ENCODE assay signal across 9 cellular contexts in the genomic region with DNA sequence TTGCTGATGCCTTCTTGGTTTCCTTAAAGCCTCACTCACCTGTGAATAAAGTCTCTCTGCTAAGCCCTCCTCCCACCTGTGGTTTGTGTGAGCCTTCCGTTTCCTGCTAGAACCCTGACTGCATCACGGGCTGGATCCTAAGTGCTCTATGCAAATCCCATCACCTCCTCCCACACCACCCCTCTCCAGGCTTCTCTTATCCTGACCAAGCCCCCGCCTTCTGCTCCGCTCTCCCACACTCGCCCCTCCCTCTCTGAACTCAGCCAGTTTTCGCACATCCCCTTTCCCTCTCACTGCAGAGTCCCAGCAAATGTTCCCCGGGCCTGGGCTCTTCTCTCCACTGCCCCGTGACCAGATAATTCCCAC. TPM values are rescaled to one million over a fixed set of nuclear protein-coding genes. Genes with fewer than 3 reads are reported as not detected.
A peak's percentile ranks its signal among the peaks of the same experiment; 100 is the strongest.
DNase-seq lines count a peak whose midpoint lies in the region; ATAC-seq and TF ChIP-seq lines count a peak whose summit lies in the region.
"Had no signal": no experiment of that assay in that cellular context is flagged by ENCODE, and none has a peak within 500 bp of the region (broad histone marks: within the 10 kb centered on the region; RNA-seq: fewer than 3 reads in every experiment).

No MANE protein-coding gene starts in this region.

- no peaks in the 10 kb centered on the region for H3K9me3 ChIP-seq in CD4-positive, alpha-beta memory T cell (ENCODE audit: control insufficient read depth in 1 of 2, low read length in 2 of 2)
- no peaks in the 10 kb centered on the region for H3K9me3 ChIP-seq in lower lobe of right lung

- H3K27ac ChIP-seq in CD4-positive, alpha-beta memory T cell (ENCODE audit: low read depth, low read length) = no peak overlapping the region
- H3K27ac ChIP-seq in lower lobe of right lung = no peak overlapping the region

- peaks cover 13% of the 10 kb centered on the region for H3K4me1 ChIP-seq in CD4-positive, alpha-beta memory T cell (ENCODE audit: insufficient read depth, low read length)
- H3K4me1 ChIP-seq in lower lobe of right lung = no peaks in the 10 kb centered on the region

- H3K27me3 ChIP-seq in CD4-positive, alpha-beta memory T cell (ENCODE audit: insufficient read depth, low read length) = no peaks in the 10 kb centered on the region
- peaks cover 5% of the 10 kb centered on the region for H3K27me3 ChIP-seq in lower lobe of right lung (ENCODE audit: low read depth)

- POLR2A ChIA-PET in CD4-positive, alpha-beta memory T cell (lab: Charles Lee; ENCODE audit: partially characterized antibody) = no interaction called here

- peak; percentile 40 to 69 for ATAC-seq in activated T-cell treated with anti-CD3 and anti-CD28 coated beads, Interleukin-2, amount 50 U/mL, for 72 hours (replicated peaks in 1 of 2)
- ATAC-seq in lower lobe of right lung (no peak), HG03045 (IDR thresholded peaks at IDR 0.05; ENCODE audit: unreplicated experiment) (no peak)

- in situ Hi-C loops in GM13976 (cut with MboI; ENCODE audit: low sequenced_read_pairs, unreplicated experiment) = no loop called here

- peak overlapping the region in 4 of 7 donors; percentile 2 to 78 (median 33) for H3K27ac Mint-ChIP-seq in CD4-positive, alpha-beta memory T cell
- no peak overlapping the region for H3K27ac Mint-ChIP-seq in activated T-cell treated with anti-CD3 and anti-CD28 coated beads, Interleukin-2, amount 50 U/mL, for 72 hours
- H3K27ac Mint-ChIP-seq: T-helper 2 cell treated with Interferon-gamma antibody and Interleukin-4, amounts not matched to agents 5 μg/mL and 100 μg/mL, for 36 hours had no signal

- no peaks in the 10 kb centered on the region for H3K36me3 Mint-ChIP-seq in CD4-positive, alpha-beta memory T cell
- H3K36me3 Mint-ChIP-seq in activated T-cell treated with anti-CD3 and anti-CD28 coated beads, Interleukin-2, amount 50 U/mL, for 72 hours (ENCODE audit: insufficient read depth in 2 of 2) = no peaks in the 10 kb centered on the region

- intact Hi-C loops in CD4-positive, alpha-beta memory T cell (cut with micrococcal nuclease) = no loop called here
- intact Hi-C loops in lower lobe of right lung (cut with DNase I) = no loop called here

- DNase-seq in CD4-positive, alpha-beta memory T cell = no peak
- peak; percentile 63 for DNase-seq in GM13976 (ENCODE audit: low spot score)
- peak in 1 of 2 donors; percentile 19 for DNase-seq in activated T-cell treated with anti-CD3 and anti-CD28 coated beads, Interleukin-2, amount 50 U/mL, for 72 hours
- DNase-seq in lower lobe of right lung = peak; percentile 31
- DNase-seq in inferior parietal cortex (ENCODE audit: extremely low spot score) = no peak
- no peak for DNase-seq in DMS53 (lab: John Stamatoyannopoulos, UW)
- DNase-seq in OCI-M1 (lab: John Stamatoyannopoulos, UW) = no peak

- CTCF ChIA-PET in CD4-positive, alpha-beta memory T cell (lab: Charles Lee; ENCODE audit: partially characterized antibody) = no interaction called here

- H3K4me3 ChIP-seq in CD4-positive, alpha-beta memory T cell (ENCODE audit: low read length in 2 of 2) = no peak overlapping the region
- H3K4me3 ChIP-seq in lower lobe of right lung = no peak overlapping the region

- peak overlapping the region in 7 of 8 donors; percentile 7 to 75 (median 63) for H3K4me3 Mint-ChIP-seq in CD4-positive, alpha-beta memory T cell
- peak overlapping the region; percentile 5 to 68 for H3K4me3 Mint-ChIP-seq in activated T-cell treated with anti-CD3 and anti-CD28 coated beads, Interleukin-2, amount 50 U/mL, for 72 hours
- H3K4me3 Mint-ChIP-seq: T-helper 2 cell treated with Interferon-gamma antibody and Interleukin-4, amounts not matched to agents 5 μg/mL and 100 μg/mL, for 36 hours had no signal

- no peak for TF ChIP-seq CTCF in GM13976 (IDR thresholded peaks at IDR 0.05; ENCODE audit: borderline replicate concordance, control extremely low read depth, extremely low read depth, insufficient read depth, missing control alignments)
- no peak for TF ChIP-seq CTCF in lower lobe of right lung (IDR thresholded peaks at IDR 0.05)

- H3K27me3 Mint-ChIP-seq in CD4-positive, alpha-beta memory T cell = peaks cover 0 to 4% of the 10 kb centered on the region in 2 donors
- H3K27me3 Mint-ChIP-seq in activated T-cell treated with anti-CD3 and anti-CD28 coated beads, Interleukin-2, amount 50 U/mL, for 72 hours (ENCODE audit: low read depth) = no peaks in the 10 kb centered on the region

- H3K9me3 Mint-ChIP-seq in CD4-positive, alpha-beta memory T cell = no peaks in the 10 kb centered on the region
- H3K9me3 Mint-ChIP-seq in activated T-cell treated with anti-CD3 and anti-CD28 coated beads, Interleukin-2, amount 50 U/mL, for 72 hours = no peaks in the 10 kb centered on the region
- H3K9me3 Mint-ChIP-seq: T-helper 2 cell treated with Interferon-gamma antibody and Interleukin-4, amounts not matched to agents 5 μg/mL and 100 μg/mL, for 36 hours had no signal

- H3K36me3 ChIP-seq in CD4-positive, alpha-beta memory T cell (ENCODE audit: insufficient read depth, low read length) = no peaks in the 10 kb centered on the region
- H3K36me3 ChIP-seq in lower lobe of right lung = no peaks in the 10 kb centered on the region

- peaks cover 9 to 19% (median 16%) of the 10 kb centered on the region in 4 donors for H3K4me1 Mint-ChIP-seq in CD4-positive, alpha-beta memory T cell
- peaks cover 20% of the 10 kb centered on the region for H3K4me1 Mint-ChIP-seq in activated T-cell treated with anti-CD3 and anti-CD28 coated beads, Interleukin-2, amount 50 U/mL, for 72 hours (ENCODE audit: low read depth)

RNA-seq across cellular contexts. Expression of a gene that starts 51.8 kb away (rescaled TPM):
- not detected for total RNA-seq in CD4-positive, alpha-beta memory T cell
- polyA plus RNA-seq in CD4-positive, alpha-beta memory T cell = not detected
- 1 to 10 TPM; 6.6 to 7.3 TPM for total RNA-seq in activated T-cell treated with anti-CD3 and anti-CD28 coated beads, Interleukin-2, amount 50 U/mL, for 72 hours
- total RNA-seq in lower lobe of right lung = 0.62 TPM

Comparison
In these comparisons a context has a peak if more than half of its experiments do, and no peak if none do; other contexts are left out.
1. DNase-seq: peak in GM13976 (single experiment) and lower lobe of right lung (single experiment); none in CD4-positive, alpha-beta memory T cell (0 of 5), inferior parietal cortex (single experiment), DMS53 (single experiment) and OCI-M1 (single experiment).
2. ATAC-seq: peak in activated T-cell treated with anti-CD3 and anti-CD28 coated beads, Interleukin-2, amount 50 U/mL, for 72 hours (2 of 2); none in lower lobe of right lung (0 of 2) and HG03045 (single experiment).